In the genomic region with DNA sequence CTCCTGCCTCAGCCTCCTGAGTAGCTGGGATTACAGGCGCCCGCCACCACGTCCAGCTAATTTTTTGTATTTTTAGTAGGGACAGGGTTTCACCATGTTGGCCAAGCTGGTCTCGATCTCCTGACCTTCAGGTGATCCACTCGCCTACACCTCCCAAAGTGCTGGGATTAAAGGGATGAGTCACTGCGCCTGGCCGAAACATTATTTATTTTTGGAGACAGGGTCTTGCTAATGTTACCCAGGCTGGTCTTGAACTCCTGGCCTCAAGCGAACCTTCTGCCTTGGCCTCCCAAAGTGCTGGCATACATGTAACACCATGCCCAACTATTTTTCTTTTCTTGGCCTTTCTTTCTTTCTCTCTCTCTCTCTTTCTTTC, we compare ENCODE assay signal across 8 cellular contexts. TPM values are rescaled to one million over a fixed set of nuclear protein-coding genes. Genes with fewer than 3 reads are reported as not detected.
DNase-seq lines count a peak whose midpoint lies in the region; ATAC-seq, FAIRE-seq and TF ChIP-seq lines count a peak whose summit lies in the region.
"Not testable (repeated sequence)": the region's sequence is repeated elsewhere in the genome, so short reads cannot be mapped to it uniquely, and the experiment has no call there.

No MANE protein-coding gene starts in this region.

- FAIRE-seq in K562 (lab: Jason Lieb, UNC) = not testable (repeated sequence)

- DNase-seq in AG04450 (ENCODE audit: low read depth, low spot score); H7; PC-3; activated T-cell treated with anti-CD3 and anti-CD28 coated beads, Interleukin-2, amount 50 U/mL, for 24 hours; K562 (ENCODE audit: extremely low read depth in 1 of 4, low spot score in 3 of 4); fibroblast of the aortic adventitia (ENCODE audit: low read depth); memory B cell (ENCODE audit: low spot score in 2 of 2); skeletal muscle cell (ENCODE audit: low read depth): not testable (repeated sequence)

- not testable (repeated sequence) for BruUV-seq in PC-3 (replicated peaks; lab: Mats Ljungman, UMichigan); K562 (replicated peaks; lab: Mats Ljungman, UMichigan)

- H3F3A ChIP-seq in PC-3 (ENCODE audit: low read length, unreplicated experiment) = not testable (repeated sequence)

- TF ChIP-seq POLR2A in K562 (conservative IDR thresholded peaks at IDR 0.05) = not testable (repeated sequence)

- TF ChIP-seq RAD21 in K562 (CRISPR knock-in tag; conservative IDR thresholded peaks at IDR 0.05 in 1 of 2, IDR thresholded peaks at IDR 0.05 in 1 of 2) = not testable (repeated sequence)

- H3K4me3 ChIP-seq in AG04450 (ENCODE audit: low read depth, low read length) (peak overlapping the region; percentile 96), H7 (ENCODE audit: insufficient read depth, low read depth, low read length) (peak overlapping the region; percentile 94), PC-3 (ENCODE audit: low read length) (peak overlapping the region; percentile 96), fibroblast of the aortic adventitia (ENCODE audit: low read depth, low read length) (peak overlapping the region; percentile 98), skeletal muscle cell (ENCODE audit: low read depth, low read length) (peak overlapping the region; percentile 83)
- not testable (repeated sequence) for H3K4me3 ChIP-seq in K562

- H3K9me3 Mint-ChIP-seq in activated T-cell treated with anti-CD3 and anti-CD28 coated beads, Interleukin-2, amount 50 U/mL, for 24 hours; memory B cell: not testable (repeated sequence)

- not testable (repeated sequence) for H3K27me3 ChIP-seq in AG04450 (ENCODE audit: control insufficient read depth, insufficient read depth, low read length); H7 (ENCODE audit: control insufficient read depth, insufficient read depth, low read length); PC-3 (ENCODE audit: low read length); K562 (ENCODE audit: control insufficient read depth in 2 of 2, insufficient read depth in 2 of 2, low read length in 2 of 2)

- peaks cover 60% of the 10 kb centered on the region for H3K4me1 Mint-ChIP-seq in activated T-cell treated with anti-CD3 and anti-CD28 coated beads, Interleukin-2, amount 50 U/mL, for 24 hours (ENCODE audit: low read depth)
- peaks cover 49% of the 10 kb centered on the region for H3K4me1 Mint-ChIP-seq in memory B cell

- in situ Hi-C loops in K562 (cut with MboI) = not testable (repeated sequence)

- CTCF ChIA-PET in AG04450 (lab: Charles Lee); PC-3 (lab: Charles Lee); K562 (lab: Yijun Ruan, JAX; ENCODE audit: low intra/inter-chr PET ratio): not testable (repeated sequence)

- not testable (repeated sequence) for TF ChIP-seq EP300 in K562 (IDR thresholded peaks at IDR 0.05; ENCODE audit: low read length)

- POLR2A ChIA-PET in AG04450 (lab: Yijun Ruan, JAX) = interaction anchor here (0.7 to 3.3 kb wide), 2 partner anchors 11 to 17 kb away, joined by 5 to 13 read pairs; no protein-coding TSS in a partner anchor
- POLR2A ChIA-PET in PC-3 (lab: Charles Lee; ENCODE audit: unreplicated experiment) = not testable (repeated sequence)
- POLR2A ChIA-PET in K562 (lab: Yijun Ruan, JAX) = interaction anchor here (1.0 to 1.4 kb wide), 2 partner anchors 12 to 18 kb away, joined by 3 read pairs; no protein-coding TSS in a partner anchor

- peak overlapping the region; percentile 93 for H3K4me3 Mint-ChIP-seq in activated T-cell treated with anti-CD3 and anti-CD28 coated beads, Interleukin-2, amount 50 U/mL, for 24 hours
- H3K4me3 Mint-ChIP-seq in memory B cell = peak overlapping the region; percentile 66

- intact Hi-C loops in PC-3 (cut with micrococcal nuclease); K562 (cut with micrococcal nuclease): not testable (repeated sequence)

- peaks cover 58% of the 10 kb centered on the region for H3K36me3 Mint-ChIP-seq in activated T-cell treated with anti-CD3 and anti-CD28 coated beads, Interleukin-2, amount 50 U/mL, for 24 hours (ENCODE audit: low read depth)
- H3K36me3 Mint-ChIP-seq in memory B cell = not testable (repeated sequence)

- H3K27ac ChIP-seq in AG04450 (ENCODE audit: low read depth, low read length); PC-3 (ENCODE audit: low read length): not testable (repeated sequence)
- peak overlapping the region; percentile 21; the same call in 1 of the 3 replicates for H3K27ac ChIP-seq in K562 (ENCODE audit: extremely low read depth, low read depth, low read length)

- WGBS in K562 (ENCODE audit: insufficient coverage, low coverage, missing lambda C conversion rate) = 36% methylated on average over 6 of the region's 8 CpGs

- H3K79me2 ChIP-seq in PC-3 (ENCODE audit: low read length) (peaks cover 81% of the 10 kb centered on the region), K562 (ENCODE audit: control insufficient read depth, insufficient read depth, low read length) (peaks cover 80% of the 10 kb centered on the region)

- not testable (repeated sequence) for H3K9me3 ChIP-seq in AG04450 (ENCODE audit: control insufficient read depth, insufficient read depth, low read length); PC-3 (ENCODE audit: low read length); K562 (replicated peaks; ENCODE audit: control insufficient read depth, insufficient read depth, low read depth, low read length)

- not testable (repeated sequence) for H3K9me2 ChIP-seq in PC-3 (replicated peaks; ENCODE audit: low read length)

- not testable (repeated sequence) for H3K9me1 ChIP-seq in K562 (ENCODE audit: control insufficient read depth, insufficient read depth, low read length)

- H3K4me1 ChIP-seq in PC-3 (ENCODE audit: insufficient read depth, low read length) (peaks cover 33% of the 10 kb centered on the region), K562 (replicated peaks in 1 of 2; ENCODE audit: control insufficient read depth in 2 of 2, insufficient read depth in 2 of 2, low read length in 2 of 2) (peaks cover 32 to 62% of the 10 kb centered on the region in 2 experiments; a peak in 4 of 5 replicates)

- not testable (repeated sequence) for H3K9ac ChIP-seq in PC-3 (ENCODE audit: low read length)
- peak overlapping the region; percentile 17 to 45; a peak in 2 of 4 replicates for H3K9ac ChIP-seq in K562 (ENCODE audit: insufficient read depth in 1 of 2, low read depth in 2 of 2, low read length in 2 of 2)

- not testable (repeated sequence) for H3K27me3 Mint-ChIP-seq in activated T-cell treated with anti-CD3 and anti-CD28 coated beads, Interleukin-2, amount 50 U/mL, for 24 hours; memory B cell

- H2AFZ ChIP-seq in PC-3 (ENCODE audit: low read length); K562 (ENCODE audit: low read depth, low read length): not testable (repeated sequence)

- H4K20me1 ChIP-seq in PC-3 (ENCODE audit: low read length) (peaks cover 70% of the 10 kb centered on the region), K562 (replicated peaks; ENCODE audit: control insufficient read depth, insufficient read depth, low read length) (peaks cover 37% of the 10 kb centered on the region)

- not testable (repeated sequence) for TF ChIP-seq CTCF in AG04450 (IDR thresholded peaks at IDR 0.05; ENCODE audit: low read depth, low read length); PC-3 (conservative IDR thresholded peaks at IDR 0.05; ENCODE audit: low read depth, low read length); K562 (IDR thresholded peaks at IDR 0.05 in 2 of 3, conservative IDR thresholded peaks at IDR 0.05 in 1 of 3; ENCODE audit: insufficient read depth in 2 of 3, low read depth in 1 of 3, low read length in 3 of 3); fibroblast of the aortic adventitia (IDR thresholded peaks at IDR 0.05; ENCODE audit: insufficient read depth, low read length)

- H3K27ac Mint-ChIP-seq in activated T-cell treated with anti-CD3 and anti-CD28 coated beads, Interleukin-2, amount 50 U/mL, for 24 hours = peak overlapping the region; percentile 60
- peak overlapping the region; percentile 86 for H3K27ac Mint-ChIP-seq in memory B cell

- not testable (repeated sequence) for ATAC-seq in PC-3; K562; memory B cell (ENCODE audit: low read depth)

- H3K4me2 ChIP-seq in PC-3 (ENCODE audit: low read length) (peak overlapping the region; percentile 88), K562 (ENCODE audit: insufficient read depth, low read length) (peak overlapping the region; percentile 59; the same call in 1 of the 2 replicates)

- not testable (repeated sequence) for H3K36me3 ChIP-seq in H7 (replicated peaks; ENCODE audit: control insufficient read depth, insufficient read depth, low read length)
- H3K36me3 ChIP-seq in PC-3 (ENCODE audit: low read depth, low read length) (peaks cover 15% of the 10 kb centered on the region), K562 (ENCODE audit: control insufficient read depth, insufficient read depth, low read length) (peaks cover 35% of the 10 kb centered on the region)

RNA-seq across cellular contexts. Expression of a gene that starts 2.9 kb away (rescaled TPM):
- 220 and 319 TPM in 2 replicates for polyA plus RNA-seq in AG04450 (2011; rRNA removed)
- 238 and 315 TPM in 2 replicates for polyA minus RNA-seq in AG04450 (2011; rRNA and poly(A)+ RNA removed)
- total RNA-seq in H7 (2014; rRNA removed; shearing (Covaris generic)) = 1,918 and 2,169 TPM in 2 replicates
- 380 and 486 TPM in 2 replicates for total RNA-seq in PC-3 (2014; rRNA removed)
- 73.0 and 172 TPM in 2 replicates for total RNA-seq in K562 (2011; cell fraction: chromatin; rRNA removed; ENCODE audit: low replicate concordance)
- 134 and 158 TPM in 2 replicates for total RNA-seq in K562 (2011; cell fraction: nucleolus; rRNA removed)
- total RNA-seq in K562 (2011; cell fraction: nucleoplasm; rRNA removed) = 104 and 119 TPM in 2 replicates
- 288 and 355 TPM in 2 replicates for total RNA-seq in K562 (2014; rRNA removed)
- total RNA-seq in K562 (2014; rRNA removed; fragmentation: Illumina TruSeq; extraction: Trizol) = 88.1 and 108 TPM in 2 replicates
- total RNA-seq in K562 (2015; rRNA removed; fragmentation: Illumina TruSeq; extraction: Trizol) = 187 and 191 TPM in 2 replicates
- total RNA-seq in K562 (2021) = 401 and 410 TPM in 2 replicates
- polyA plus RNA-seq in K562 (2011; rRNA removed) = 70.1 and 173 TPM in 2 replicates
- 89.6 and 124 TPM in 2 replicates for polyA plus RNA-seq in K562 (2011; cell fraction: cytosol; rRNA removed)
- 101 and 154 TPM in 2 replicates for polyA plus RNA-seq in K562 (2011; cell fraction: nucleus; rRNA removed)
- polyA plus RNA-seq in K562 (2012) = 282 and 441 TPM in 2 replicates
- 250 and 316 TPM in 2 replicates for polyA plus RNA-seq in K562 (2014; fragmentation: Illumina TruSeq; extraction: Trizol)
- polyA plus RNA-seq in K562 (2014; fragmentation: Nextera tagmentation; extraction: Ambion mirVana) = 100 to 1,000 TPM in 1 of 2 experiments, 10 to 100 TPM in 1; 58.1 to 107 TPM
- polyA plus RNA-seq in K562 (2014; rRNA removed) = 226 and 263 TPM in 2 replicates
- 52.4 and 66.2 TPM in 2 replicates for polyA minus RNA-seq in K562 (2011; rRNA and poly(A)+ RNA removed)
- 125 and 206 TPM in 2 replicates for polyA minus RNA-seq in K562 (2011; cell fraction: cytosol; rRNA and poly(A)+ RNA removed)
- 45.1 and 56.1 TPM in 2 replicates for polyA minus RNA-seq in K562 (2011; cell fraction: nucleus; rRNA and poly(A)+ RNA removed)
- 265 and 457 TPM in 2 replicates for total RNA-seq in fibroblast of the aortic adventitia (ENCODE audit: low replicate concordance)
